12 cellular contexts compared by ENCODE assay signal in the genomic region with DNA sequence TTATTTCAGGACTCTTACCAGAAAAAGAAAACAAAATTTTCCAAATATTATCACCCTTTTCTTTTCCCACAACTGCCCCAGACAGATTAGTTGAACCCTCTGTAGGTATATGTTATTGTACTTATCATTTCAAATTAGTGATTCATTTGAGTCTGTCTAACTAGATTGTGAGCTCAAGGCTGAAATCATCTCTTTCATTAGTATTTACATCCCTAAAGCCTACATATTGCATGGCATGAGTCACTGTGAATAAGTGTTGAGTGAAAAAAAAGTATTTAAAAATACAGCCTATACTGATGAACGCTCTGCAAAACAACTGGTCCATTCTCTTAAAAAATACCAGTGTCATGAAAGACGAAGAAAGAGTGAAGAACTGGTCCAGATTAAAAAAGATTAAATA. TPM values are rescaled to one million over a fixed set of nuclear protein-coding genes. Genes with fewer than 3 reads are reported as not detected.
"Had no signal": no experiment of that assay in that cellular context is flagged by ENCODE, and none has a peak within 500 bp of the region (broad histone marks: within the 10 kb centered on the region; RNA-seq: fewer than 3 reads in every experiment).

No MANE protein-coding gene starts in this region.

- H2AFZ ChIP-seq: GM23248, GM23338 had no signal

- H3K27ac Mint-ChIP-seq: GM23338, H9, HFFc6 had no signal

- H3K27ac ChIP-seq: GM23248 had no signal

- H3K9me3 ChIP-seq: HAP-1 had no signal

- H3K9ac ChIP-seq: GM23248 had no signal

- H3K9me3 Mint-ChIP-seq: HFFc6 had no signal

- H3K4me3 ChIP-seq: GM23248, GM23338, HAP-1 had no signal

- H3K36me3 ChIP-seq: HAP-1 had no signal

- H3K4me1 ChIP-seq: HAP-1 had no signal

- H3K4me1 Mint-ChIP-seq: GM23338, H9 had no signal

- ATAC-seq: GM23338, HCT116 had no signal

- FAIRE-seq: H1, H54 had no signal

- H3K4me2 ChIP-seq: GM23338 had no signal

- H3K4me3 Mint-ChIP-seq: GM23338, H9, HFFc6 had no signal

- DNase-seq: GM23248, GOT3, H7, H9, HCEC 1CT, HFFc6 had no signal

RNA-seq across cellular contexts. Expression of a gene that starts 3.9 kb away (rescaled TPM):
- total RNA-seq: GM23248, GM23338, H1, H4, H7, H9, HFFc6 had no signal

RNA-seq across cellular contexts. Expression of a gene that starts 40.7 kb away (rescaled TPM):
- total RNA-seq: GM23248, GM23338, H1, H7, H9 had no signal
